1 cellular context compared by ENCODE assay signal in genomic region chr16:81713796-81714195, GRCh38.
TF ChIP-seq lines count a peak whose summit lies in the region.

No MANE protein-coding gene starts in this region.

TF ChIP-seq in A549, 52 proteins besides CTCF, POLR2A, EP300 and RAD21 (continued from another document):
- no peak for TF ChIP-seq REST (IDR thresholded peaks at IDR 0.05)
TF ChIP-seq in A549: peak in this region for 0.
